ENCODE assay signal across 11 cellular contexts in the genomic region with DNA sequence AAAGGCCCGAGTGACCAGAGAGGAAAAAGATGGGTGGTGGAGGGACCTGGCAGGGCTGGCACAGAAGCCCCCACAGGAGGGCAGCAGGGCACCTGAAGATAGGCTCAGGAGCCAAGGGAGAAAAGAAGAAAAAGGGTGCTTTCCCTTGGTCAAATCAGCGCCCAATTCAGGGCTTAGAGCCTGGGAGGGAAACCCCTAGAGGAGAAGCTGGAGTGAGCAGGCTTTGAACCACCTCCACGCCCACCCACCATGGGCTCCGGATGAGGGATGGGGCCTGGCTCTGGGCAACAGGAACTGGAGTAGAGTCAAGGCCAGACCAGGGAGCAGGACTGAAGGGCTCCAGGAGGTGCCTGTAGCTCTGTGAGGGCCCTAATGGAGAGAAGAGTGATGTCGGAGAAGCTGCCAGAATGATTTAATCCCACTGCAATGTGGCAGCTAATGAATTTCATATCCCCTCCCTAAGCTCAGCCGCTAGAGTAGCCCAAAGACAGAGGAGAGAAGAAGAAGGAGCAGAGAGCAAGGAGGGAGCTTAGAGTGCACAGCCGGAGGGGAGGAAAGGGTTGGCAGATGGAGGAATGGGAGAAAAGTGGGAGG. TPM values are rescaled to one million over a fixed set of nuclear protein-coding genes. Genes with fewer than 3 reads are reported as not detected.
DNase-seq lines count a peak whose midpoint lies in the region; ATAC-seq and TF ChIP-seq lines count a peak whose summit lies in the region.
"Had no signal": no experiment of that assay in that cellular context is flagged by ENCODE, and none has a peak within 500 bp of the region (broad histone marks: within the 10 kb centered on the region; RNA-seq: fewer than 3 reads in every experiment).

No MANE protein-coding gene starts in this region.

- H3K4me1 ChIP-seq in DOHH2 (ENCODE audit: control insufficient read depth, low read length), result peaks cover 60% of the 10 kb centered on the region
- peaks cover 46% of the 10 kb centered on the region for H3K4me1 ChIP-seq in OCI-LY3 (ENCODE audit: low read length)
- peaks cover 43% of the 10 kb centered on the region for H3K4me1 ChIP-seq in ovary (ENCODE audit: insufficient read depth)

- H3K36me3 ChIP-seq in DOHH2 (ENCODE audit: control insufficient read depth, low read length), result no peaks in the 10 kb centered on the region
- H3K36me3 ChIP-seq in OCI-LY3 (replicated peaks; ENCODE audit: low read depth, low read length), result no peaks in the 10 kb centered on the region
- H3K36me3 ChIP-seq in ovary, result no peaks in the 10 kb centered on the region

- H4K20me1 ChIP-seq in DOHH2 (ENCODE audit: control insufficient read depth, insufficient read depth, low read depth, low read length), result no peaks in the 10 kb centered on the region
- H4K20me1 ChIP-seq in OCI-LY3 (ENCODE audit: insufficient read depth, low read length), result no peaks in the 10 kb centered on the region

- no peak overlapping the region for H2AFZ ChIP-seq in OCI-LY3 (ENCODE audit: low read depth, low read length)

- WGBS in ovary, 3 donors, result 29 to 31% (median 29%) methylated on average over 7 of the region's 7 CpGs

- no peaks in the 10 kb centered on the region for H3K9me3 Mint-ChIP-seq in T-cell

- H3K79me2 ChIP-seq in DOHH2 (ENCODE audit: control insufficient read depth, low read length) (no peaks in the 10 kb centered on the region), OCI-LY3 (ENCODE audit: low read length) (no peaks in the 10 kb centered on the region)

- CTCF ChIA-PET in T-cell (lab: Charles Lee), result no interaction called here

- intact Hi-C loops in ovary (cut with DNase I), result no loop called here

- peaks cover 0 to 8% (median 0%) of the 10 kb centered on the region in 3 donors for H3K4me1 Mint-ChIP-seq in T-cell

- H3K27ac ChIP-seq in DOHH2 (ENCODE audit: low read depth, low read length) (no peak overlapping the region), OCI-LY3 (ENCODE audit: low read length) (no peak overlapping the region), ovary (peak overlapping the region; percentile 88)

- H3K4me3 Mint-ChIP-seq in T-cell, result no peak overlapping the region

- H3K4me3 ChIP-seq in DOHH2 (ENCODE audit: low read length), result no peak overlapping the region
- H3K4me3 ChIP-seq in OCI-LY3 (ENCODE audit: low read length), result no peak overlapping the region
- H3K4me3 ChIP-seq in fibroblast of the aortic adventitia (ENCODE audit: low read depth, low read length), result no peak overlapping the region
- H3K4me3 ChIP-seq in ovary, result no peak overlapping the region

- POLR2A ChIA-PET in T-cell (lab: Charles Lee), result no interaction called here

- H3K4me2 ChIP-seq in DOHH2 (ENCODE audit: low read length), result no peak overlapping the region
- no peak overlapping the region for H3K4me2 ChIP-seq in OCI-LY3 (ENCODE audit: low read length)

- no peak overlapping the region for H3K9ac ChIP-seq in OCI-LY3 (ENCODE audit: low read length)

- no peaks in the 10 kb centered on the region for H3K36me3 Mint-ChIP-seq in T-cell

- no peaks in the 10 kb centered on the region for H3K9me2 ChIP-seq in DOHH2 (replicated peaks; ENCODE audit: control insufficient read depth, low read length)

- no peak for TF ChIP-seq EP300 in ovary (IDR thresholded peaks at IDR 0.05)

- DNase-seq in fibroblast of the aortic adventitia (ENCODE audit: low read depth) (peak; percentile 83), ovary (peak; percentile 59 to 71 (median 67)), GM19240 (ENCODE audit: insufficient read length, low spot score) (no peak), GM19238 (ENCODE audit: insufficient read length, low spot score) (no peak), T-cell (no peak)
- DNase-seq: SHP77; stimulated activated CD4-positive, alpha-beta T cell treated with anti-CD3 and anti-CD28 coated beads, Interleukin-4, amount 100 ng/mL, for 24 hours had no signal

- no peak for TF ChIP-seq POLR2A in ovary (IDR thresholded peaks at IDR 0.05)

- ATAC-seq in GM18870 (IDR thresholded peaks at IDR 0.05; ENCODE audit: unreplicated experiment), result no peak
- ATAC-seq in T-cell (replicated peaks in 1 of 4), result no peak

- no peak overlapping the region for H3K27ac Mint-ChIP-seq in T-cell

- no peaks in the 10 kb centered on the region for H3K9me3 ChIP-seq in DOHH2 (ENCODE audit: control insufficient read depth, insufficient read depth, low read length)
- no peaks in the 10 kb centered on the region for H3K9me3 ChIP-seq in OCI-LY3 (ENCODE audit: insufficient read depth, low read length)
- no peaks in the 10 kb centered on the region for H3K9me3 ChIP-seq in ovary

- peak; percentile 32 for TF ChIP-seq CTCF in DOHH2 (IDR thresholded peaks at IDR 0.05; ENCODE audit: low read depth, low read length, poor library complexity, severe bottlenecking)
- peak; percentile 47 for TF ChIP-seq CTCF in OCI-LY3 (IDR thresholded peaks at IDR 0.05; ENCODE audit: low read depth, low read length)
- peak; percentile 15 for TF ChIP-seq CTCF in fibroblast of the aortic adventitia (IDR thresholded peaks at IDR 0.05; ENCODE audit: insufficient read depth, low read length)
- TF ChIP-seq CTCF in ovary (IDR thresholded peaks at IDR 0.05), result no peak

- peaks cover 35 to 39% of the 10 kb centered on the region in 2 donors for H3K27me3 Mint-ChIP-seq in T-cell

- H3F3A ChIP-seq in DOHH2 (ENCODE audit: control insufficient read depth, insufficient read depth), result no peaks in the 10 kb centered on the region

- H3K27me3 ChIP-seq in DOHH2 (ENCODE audit: control insufficient read depth, low read length), result no peaks in the 10 kb centered on the region
- H3K27me3 ChIP-seq in OCI-LY3 (ENCODE audit: low read depth, low read length), result no peaks in the 10 kb centered on the region
- H3K27me3 ChIP-seq in ovary, result no peaks in the 10 kb centered on the region

RNA-seq across cellular contexts. Expression of a gene that starts 12.0 kb away (rescaled TPM):
- total RNA-seq in fibroblast of the aortic adventitia (ENCODE audit: low replicate concordance), result 1.4 and 3.7 TPM in 2 replicates
- 100 to 1,000 TPM in 3 of 7 donors, 10 to 100 TPM in 4; 40.9 to 185 (median 74.8) TPM for total RNA-seq in ovary
- 100 to 1,000 TPM in 1 of 2 donors, 10 to 100 TPM in 1; 97.8 to 163 TPM for polyA plus RNA-seq in ovary
- under 1 TPM in 3 of 5 donors, not detected in 2; 0.13 to 0.18 (median 0.13) TPM for total RNA-seq in T-cell

RNA-seq across cellular contexts. Expression of a gene that starts 30.4 kb away (rescaled TPM):
- not detected in 2 replicates for total RNA-seq in fibroblast of the aortic adventitia (ENCODE audit: low replicate concordance)
- not detected for total RNA-seq in ovary
- polyA plus RNA-seq in ovary, result under 1 TPM in 1 of 2 donors, not detected in 1; 0.08 TPM
- not detected for total RNA-seq in T-cell
- total RNA-seq: mesenteric fat pad had no signal

Comparison
In these comparisons a context has a peak if more than half of its experiments do, and no peak if none do; other contexts are left out.
1. H3K27ac ChIP-seq: peak in ovary (2 of 2); none in DOHH2 (single experiment) and OCI-LY3 (single experiment).
2. CTCF ChIP-seq: peak in DOHH2 (single experiment), OCI-LY3 (single experiment) and fibroblast of the aortic adventitia (single experiment); none in ovary (0 of 3).
3. DNase-seq: peak in fibroblast of the aortic adventitia (single experiment) and ovary (5 of 5); none in GM19240 (single experiment), GM19238 (single experiment) and T-cell (0 of 34).